In genomic region chr7:92613214-92613613, GRCh38 we compare ENCODE assay signal across 19 cellular contexts. TPM values are rescaled to one million over a fixed set of nuclear protein-coding genes. Genes with fewer than 3 reads are reported as not detected.
DNase-seq lines count a peak whose midpoint lies in the region; ATAC-seq, FAIRE-seq and TF ChIP-seq lines count a peak whose summit lies in the region.
"Had no signal": no experiment of that assay in that cellular context is flagged by ENCODE, and none has a peak within 500 bp of the region (broad histone marks: within the 10 kb centered on the region; RNA-seq: fewer than 3 reads in every experiment).

No MANE protein-coding gene starts in this region.

- no peaks in the 10 kb centered on the region for H4K20me1 ChIP-seq in fibroblast of lung (ENCODE audit: control insufficient read depth, extremely low read depth, insufficient read depth, low read length)

- intact Hi-C loops in activated CD4-positive, alpha-beta memory T cell treated with anti-CD3 and anti-CD28 coated beads for 36 hours (cut with micrococcal nuclease) = no loop called here
- intact Hi-C loops in tibial artery (cut with DNase I; ENCODE audit: low total_unique reads) = loop anchor here (10.0 kb wide), 1 partner anchor 442 kb away; no protein-coding TSS in a partner anchor

- FAIRE-seq in D721Med (lab: Jason Lieb, UNC) = no peak
- FAIRE-seq: GM18507, keratinocyte had no signal

- DNase-seq in activated naive CD8-positive, alpha-beta T cell treated with anti-CD3 and anti-CD28 coated beads for 36 hours = no peak
- DNase-seq in activated CD4-positive, alpha-beta memory T cell treated with anti-CD3 and anti-CD28 coated beads for 36 hours = no peak
- no peak for DNase-seq in fibroblast of lung (ENCODE audit: low read depth in 2 of 2)
- DNase-seq in tibial artery = no peak
- DNase-seq in GM10266 (ENCODE audit: extremely low spot score) = no peak
- DNase-seq in D721Med (ENCODE audit: insufficient read length, low spot score) = no peak
- DNase-seq: activated CD4-positive, alpha-beta T cell treated with anti-CD3 and anti-CD28 coated beads for 1 hour; aorta; CD4-positive, alpha-beta T cell; hippocampal formation; NCI-H1436 treated with DMSO at 0.1 percent for 48 hours; PC-9; transverse colon had no signal

- peak overlapping the region; percentile 4 for H3K4me2 ChIP-seq in fibroblast of lung (ENCODE audit: extremely low read depth, insufficient read depth, low read length)
- H3K4me2 ChIP-seq: neural progenitor cell, PC-9 had no signal

- peak overlapping the region; percentile 70 for H3K27ac Mint-ChIP-seq in activated naive CD8-positive, alpha-beta T cell
- H3K27ac Mint-ChIP-seq in activated naive CD8-positive, alpha-beta T cell treated with anti-CD3 and anti-CD28 coated beads for 36 hours = no peak overlapping the region
- H3K27ac Mint-ChIP-seq in activated CD4-positive, alpha-beta memory T cell treated with anti-CD3 and anti-CD28 coated beads for 36 hours = peak overlapping the region; percentile 82
- H3K27ac Mint-ChIP-seq: CD4-positive, alpha-beta T cell; neural progenitor cell; stimulated activated memory B cell treated with anti-CD40 and anti-IgM and Interleukin-4, amounts not matched to agents 10 μg/mL and 1 μg/mL and 100 μg/mL, for 72 hours had no signal

- CTCF ChIA-PET in activated CD4-positive, alpha-beta memory T cell treated with anti-CD3 and anti-CD28 coated beads for 36 hours (lab: Charles Lee) = interaction anchor here (0.8 to 2.2 kb wide), 3 partner anchors 23 to 220 kb away, joined by 3 to 14 read pairs (median 4); partner anchors contain the start of gene FAM133B

- TF ChIP-seq CTCF in fibroblast of lung (conservative IDR thresholded peaks at IDR 0.05 in 1 of 2, IDR thresholded peaks at IDR 0.05 in 1 of 2; ENCODE audit: low read depth in 1 of 2, low read length in 2 of 2) (no peak), tibial artery (IDR thresholded peaks at IDR 0.05) (no peak), GM10266 (IDR thresholded peaks at IDR 0.05; ENCODE audit: control insufficient read depth, insufficient read depth, low read depth, missing control alignments) (no peak), D721Med (IDR thresholded peaks at IDR 0.05; ENCODE audit: insufficient read depth, missing control alignments) (no peak)

- peaks cover 17% of the 10 kb centered on the region for H3K4me1 ChIP-seq in fibroblast of lung (ENCODE audit: control insufficient read depth, extremely low read depth, insufficient read depth, low read length)
- peaks cover 0 to 20% (median 5%) of the 10 kb centered on the region in 4 donors for H3K4me1 ChIP-seq in tibial artery

- H3K4me3 ChIP-seq in fibroblast of lung (replicated peaks in 1 of 4; ENCODE audit: control extremely low read depth in 1 of 4, insufficient read depth in 1 of 4, low read depth in 3 of 4, low read length in 4 of 4) (no peak overlapping the region), tibial artery (no peak overlapping the region)
- H3K4me3 ChIP-seq: neural progenitor cell, PC-9, transverse colon had no signal

- POLR2A ChIA-PET in activated CD4-positive, alpha-beta memory T cell treated with anti-CD3 and anti-CD28 coated beads for 36 hours (lab: Charles Lee) = no interaction called here

- no peaks in the 10 kb centered on the region for H3K79me2 ChIP-seq in fibroblast of lung (ENCODE audit: control insufficient read depth, insufficient read depth, low read length)

- peaks cover 12% of the 10 kb centered on the region for H3K36me3 Mint-ChIP-seq in activated naive CD8-positive, alpha-beta T cell
- H3K36me3 Mint-ChIP-seq in activated naive CD8-positive, alpha-beta T cell treated with anti-CD3 and anti-CD28 coated beads for 36 hours = peaks cover 20% of the 10 kb centered on the region
- H3K36me3 Mint-ChIP-seq in activated CD4-positive, alpha-beta memory T cell treated with anti-CD3 and anti-CD28 coated beads for 36 hours = peaks cover 48% of the 10 kb centered on the region

- H3K4me3 Mint-ChIP-seq in activated naive CD8-positive, alpha-beta T cell = no peak overlapping the region
- no peak overlapping the region for H3K4me3 Mint-ChIP-seq in activated naive CD8-positive, alpha-beta T cell treated with anti-CD3 and anti-CD28 coated beads for 36 hours
- H3K4me3 Mint-ChIP-seq in activated CD4-positive, alpha-beta memory T cell treated with anti-CD3 and anti-CD28 coated beads for 36 hours = no peak overlapping the region
- H3K4me3 Mint-ChIP-seq: CD4-positive, alpha-beta T cell; neural progenitor cell; stimulated activated memory B cell treated with anti-CD40 and anti-IgM and Interleukin-4, amounts not matched to agents 10 μg/mL and 1 μg/mL and 100 μg/mL, for 72 hours had no signal

- peak overlapping the region; percentile 34 for H3K27ac ChIP-seq in fibroblast of lung (ENCODE audit: insufficient read depth, low read length)
- peak overlapping the region; percentile 37 to 49 for H3K27ac ChIP-seq in tibial artery
- H3K27ac ChIP-seq: neural progenitor cell, PC-9 had no signal

- H3K27me3 Mint-ChIP-seq in activated naive CD8-positive, alpha-beta T cell = no peaks in the 10 kb centered on the region
- H3K27me3 Mint-ChIP-seq in activated naive CD8-positive, alpha-beta T cell treated with anti-CD3 and anti-CD28 coated beads for 36 hours = no peaks in the 10 kb centered on the region
- no peaks in the 10 kb centered on the region for H3K27me3 Mint-ChIP-seq in activated CD4-positive, alpha-beta memory T cell treated with anti-CD3 and anti-CD28 coated beads for 36 hours
- H3K27me3 Mint-ChIP-seq: CD4-positive, alpha-beta T cell; stimulated activated memory B cell treated with anti-CD40 and anti-IgM and Interleukin-4, amounts not matched to agents 10 μg/mL and 1 μg/mL and 100 μg/mL, for 72 hours had no signal

- peaks cover 11% of the 10 kb centered on the region for H3K4me1 Mint-ChIP-seq in activated naive CD8-positive, alpha-beta T cell (ENCODE audit: low read depth)
- peaks cover 12% of the 10 kb centered on the region for H3K4me1 Mint-ChIP-seq in activated naive CD8-positive, alpha-beta T cell treated with anti-CD3 and anti-CD28 coated beads for 36 hours
- peaks cover 37% of the 10 kb centered on the region for H3K4me1 Mint-ChIP-seq in activated CD4-positive, alpha-beta memory T cell treated with anti-CD3 and anti-CD28 coated beads for 36 hours (ENCODE audit: low read depth)
- H3K4me1 Mint-ChIP-seq: neural progenitor cell; stimulated activated memory B cell treated with anti-CD40 and anti-IgM and Interleukin-4, amounts not matched to agents 10 μg/mL and 1 μg/mL and 100 μg/mL, for 72 hours had no signal

- H3K9me3 Mint-ChIP-seq in activated naive CD8-positive, alpha-beta T cell (ENCODE audit: low read depth) = no peaks in the 10 kb centered on the region
- no peaks in the 10 kb centered on the region for H3K9me3 Mint-ChIP-seq in activated naive CD8-positive, alpha-beta T cell treated with anti-CD3 and anti-CD28 coated beads for 36 hours
- H3K9me3 Mint-ChIP-seq in activated CD4-positive, alpha-beta memory T cell treated with anti-CD3 and anti-CD28 coated beads for 36 hours = no peaks in the 10 kb centered on the region
- H3K9me3 Mint-ChIP-seq: CD4-positive, alpha-beta T cell; neural progenitor cell; stimulated activated memory B cell treated with anti-CD40 and anti-IgM and Interleukin-4, amounts not matched to agents 10 μg/mL and 1 μg/mL and 100 μg/mL, for 72 hours had no signal

- H3K27me3 ChIP-seq in fibroblast of lung (ENCODE audit: control insufficient read depth, insufficient read depth, low read length) = no peaks in the 10 kb centered on the region
- no peaks in the 10 kb centered on the region for H3K27me3 ChIP-seq in tibial artery
- H3K27me3 ChIP-seq: transverse colon had no signal

- H3K36me3 ChIP-seq in fibroblast of lung (ENCODE audit: control insufficient read depth, insufficient read depth, low read length) = peaks cover 4% of the 10 kb centered on the region
- peaks cover 6 to 27% (median 22%) of the 10 kb centered on the region in 3 donors for H3K36me3 ChIP-seq in tibial artery
- H3K36me3 ChIP-seq: neural progenitor cell had no signal

- H3K9ac ChIP-seq in fibroblast of lung (ENCODE audit: insufficient read depth, low read length) = no peak overlapping the region
- H3K9ac ChIP-seq: neural progenitor cell had no signal

- H3K9me3 ChIP-seq in fibroblast of lung (ENCODE audit: control insufficient read depth, insufficient read depth, low read depth, low read length) (no peaks in the 10 kb centered on the region), tibial artery (no peaks in the 10 kb centered on the region)
- H3K9me3 ChIP-seq: transverse colon had no signal

- no peak overlapping the region for H2AFZ ChIP-seq in fibroblast of lung (ENCODE audit: low read length)
- H2AFZ ChIP-seq: neural progenitor cell, PC-9 had no signal

- no peak for ATAC-seq in GM21717 (IDR thresholded peaks at IDR 0.05; ENCODE audit: unreplicated experiment)
- ATAC-seq: stimulated activated memory B cell treated with anti-CD40 and anti-IgM and Interleukin-4, amounts not matched to agents 10 μg/mL and 1 μg/mL and 100 μg/mL, for 72 hours had no signal

RNA-seq across cellular contexts. Expression of gene FAM133B, which starts 23.0 kb away (rescaled TPM):
- total RNA-seq in activated naive CD8-positive, alpha-beta T cell treated with anti-CD3 and anti-CD28 coated beads for 36 hours = 10 to 100 TPM; 32.1 to 36.3 TPM
- total RNA-seq in activated CD4-positive, alpha-beta memory T cell treated with anti-CD3 and anti-CD28 coated beads for 36 hours = 10 to 100 TPM; 21.7 to 25.5 TPM
- total RNA-seq in fibroblast of lung = 13.6 and 20.3 TPM in 2 replicates
- 21.8 and 22.0 TPM in 2 replicates for polyA plus RNA-seq in fibroblast of lung
- polyA plus RNA-seq in fibroblast of lung (2012) = 19.6 and 21.3 TPM in 2 replicates
- 0.31 and 3.0 TPM in 2 replicates for polyA minus RNA-seq in fibroblast of lung (ENCODE audit: low replicate concordance)
